ENCODE assay signal across 26 cellular contexts in the genomic region with DNA sequence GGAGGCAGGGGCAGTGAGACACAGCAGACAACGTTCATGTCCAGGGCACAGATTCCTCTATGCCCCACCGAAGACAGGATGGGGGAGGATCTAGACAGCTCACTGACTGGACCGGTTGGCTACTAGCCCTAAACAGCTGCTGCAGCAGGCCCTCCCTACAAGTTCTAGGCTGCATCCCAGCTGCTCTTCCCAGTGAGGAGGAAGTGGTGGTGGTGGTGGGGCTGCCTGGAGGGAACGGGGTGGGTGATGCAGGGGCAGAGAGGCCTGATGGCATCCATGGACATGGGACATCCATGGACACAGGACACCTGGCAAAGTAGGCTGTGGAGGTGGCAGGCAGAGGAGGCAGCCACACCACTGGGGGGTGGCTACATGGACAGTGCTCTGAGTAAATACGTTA.
"Had no signal": no experiment of that assay in that cellular context is flagged by ENCODE, and none has a peak within 500 bp of the region (broad histone marks: within the 10 kb centered on the region; RNA-seq: fewer than 3 reads in every experiment).

No MANE protein-coding gene starts in this region.

- ATAC-seq: activated CD4-positive, CD25-positive, alpha-beta regulatory T cell treated with anti-CD3 and anti-CD28 coated beads, Interleukin-2, amount 50 U/mL, for 24 hours; activated CD8-positive, alpha-beta T cell treated with anti-CD3 and anti-CD28 coated beads for 36 hours; activated T-cell treated with anti-CD3 and anti-CD28 coated beads, Interleukin-2, amount 50 U/mL, for 4 hours; HepG2; Panc1 had no signal

- H3K4me3 Mint-ChIP-seq: activated CD8-positive, alpha-beta T cell treated with anti-CD3 and anti-CD28 coated beads for 36 hours; activated naive CD4-positive, alpha-beta T cell treated with anti-CD3 and anti-CD28 coated beads, Interleukin-2, amount 10 ng/mL, durations not matched to agents 7 days and 5 days; activated naive CD8-positive, alpha-beta T cell treated with anti-CD3 and anti-CD28 coated beads for 36 hours; activated T-cell treated with anti-CD3 and anti-CD28 coated beads, Interleukin-2, amount 50 U/mL, for 4 hours; T-helper 1 cell treated with Interleukin-12 subunit alpha and Interleukin-12 subunit beta and Interleukin-4 antibody, amounts not matched to agents 30 μg/mL and 1 μg/mL, for 36 hours had no signal

- H3K27me3 ChIP-seq: brain microvascular endothelial cell, MG63 had no signal

- H3K27ac Mint-ChIP-seq: activated CD8-positive, alpha-beta T cell treated with anti-CD3 and anti-CD28 coated beads for 36 hours; activated naive CD4-positive, alpha-beta T cell treated with anti-CD3 and anti-CD28 coated beads, Interleukin-2, amount 10 ng/mL, durations not matched to agents 7 days and 5 days; activated naive CD8-positive, alpha-beta T cell treated with anti-CD3 and anti-CD28 coated beads for 36 hours; activated T-helper 2 cell treated with anti-CD3 and anti-CD28 coated beads, Interferon-gamma antibody, Interleukin-2, Interleukin-4, amounts not matched to agents 10 μg/mL and 5 μg/mL and 100 μg/mL, durations not matched to agents 14 hours and 24 hours and 36 hours; T-helper 1 cell treated with Interleukin-12 subunit alpha and Interleukin-12 subunit beta and Interleukin-4 antibody, amounts not matched to agents 30 μg/mL and 1 μg/mL, for 36 hours had no signal

- H3K9me3 ChIP-seq: MG63 had no signal

- H3K9me3 Mint-ChIP-seq: activated CD8-positive, alpha-beta T cell treated with anti-CD3 and anti-CD28 coated beads for 36 hours; activated naive CD4-positive, alpha-beta T cell treated with anti-CD3 and anti-CD28 coated beads, Interleukin-2, amount 10 ng/mL, durations not matched to agents 7 days and 5 days; activated naive CD8-positive, alpha-beta T cell treated with anti-CD3 and anti-CD28 coated beads for 36 hours; activated T-cell treated with anti-CD3 and anti-CD28 coated beads, Interleukin-2, amount 50 U/mL, for 4 hours; activated T-helper 2 cell treated with anti-CD3 and anti-CD28 coated beads, Interferon-gamma antibody, Interleukin-2, Interleukin-4, amounts not matched to agents 10 μg/mL and 5 μg/mL and 100 μg/mL, durations not matched to agents 14 hours and 24 hours and 36 hours; T-helper 1 cell treated with Interleukin-12 subunit alpha and Interleukin-12 subunit beta and Interleukin-4 antibody, amounts not matched to agents 30 μg/mL and 1 μg/mL, for 36 hours had no signal

- H3K4me3 ChIP-seq: MG63 had no signal

- H3K27ac ChIP-seq: brain microvascular endothelial cell, KMS-11 had no signal

- DNase-seq: activated CD4-positive, alpha-beta T cell treated with anti-CD3 and anti-CD28 coated beads for 4 hours; activated CD8-positive, alpha-beta T cell treated with anti-CD3 and anti-CD28 coated beads for 36 hours; activated gamma-delta T cell treated with Interleukin-2 at 50 U/mL for 16 hours; activated naive CD4-positive, alpha-beta T cell treated with anti-CD3 and anti-CD28 coated beads, Interleukin-2, amount 10 ng/mL, durations not matched to agents 7 days and 5 days; activated naive CD8-positive, alpha-beta T cell treated with anti-CD3 and anti-CD28 coated beads for 36 hours; activated T-cell treated with anti-CD3 and anti-CD28 coated beads, Interleukin-2, amount 50 U/mL, for 4 hours; brain microvascular endothelial cell; caudate nucleus; MG63; NCI-H1105; NCI-H1436; NCI-H1694 treated with DMSO at 0.1 percent for 48 hours; NCI-H2029 treated with DMSO at 0.1 percent for 48 hours; NCI-H345; NCI-H526; NCI-H82; NK-92 treated with Interleukin-12 subunit alpha and Interleukin-12 subunit beta, amount 100 ng/mL, for 24 hours; OCI-M1; RPMI8226; SHP77 treated with DMSO at 0.1 percent for 48 hours had no signal

- H3K27me3 Mint-ChIP-seq: activated CD8-positive, alpha-beta T cell treated with anti-CD3 and anti-CD28 coated beads for 36 hours; activated naive CD4-positive, alpha-beta T cell treated with anti-CD3 and anti-CD28 coated beads, Interleukin-2, amount 10 ng/mL, durations not matched to agents 7 days and 5 days; activated naive CD8-positive, alpha-beta T cell treated with anti-CD3 and anti-CD28 coated beads for 36 hours had no signal

- H3K4me1 Mint-ChIP-seq: activated naive CD4-positive, alpha-beta T cell treated with anti-CD3 and anti-CD28 coated beads, Interleukin-2, amount 10 ng/mL, durations not matched to agents 7 days and 5 days; activated naive CD8-positive, alpha-beta T cell treated with anti-CD3 and anti-CD28 coated beads for 36 hours had no signal
